ENCODE assay signal across 1 cellular context in genomic region chr22:22408731-22409696, GRCh38.
TF ChIP-seq lines count a peak whose summit lies in the region.

No MANE protein-coding gene starts in this region.

TF ChIP-seq in K562, 482 proteins besides CTCF, POLR2A, EP300 and RAD21 (continued from another document and continues in another):
- TF ChIP-seq ZNF655 (CRISPR knock-in tag; IDR thresholded peaks at IDR 0.05) (no peak), ZNF431 (CRISPR knock-in tag; IDR thresholded peaks at IDR 0.05) (0 out of 2 replicates have a peak, but pooled peaks have one; percentile 9), HDAC8 (tag; IDR thresholded peaks at IDR 0.05) (no peak), SMAD2 (IDR thresholded peaks at IDR 0.05; ENCODE audit: low read depth, low read length) (no peak), GATA2 (CRISPR knock-in tag; IDR thresholded peaks at IDR 0.05) (no peak), POLR3A (IDR thresholded peaks at IDR 0.05; ENCODE audit: borderline replicate concordance, extremely low read depth, insufficient read depth, insufficient read length) (no peak), CBX2 (IDR thresholded peaks at IDR 0.05; ENCODE audit: insufficient read depth, low read length, poor library complexity, severe bottlenecking) (no peak), RERE (CRISPR knock-in tag; IDR thresholded peaks at IDR 0.05; ENCODE audit: borderline replicate concordance) (no peak), RFX7 (CRISPR knock-in tag; IDR thresholded peaks at IDR 0.05) (0 out of 2 replicates have a peak, but pooled peaks have one; percentile 32), EZH2 (IDR thresholded peaks at IDR 0.05; ENCODE audit: borderline replicate concordance, low read depth, low read length) (no peak; the same call in 1 of the 2 replicates), PTRF (tag; IDR thresholded peaks at IDR 0.05) (no peak), ATF7 (IDR thresholded peaks at IDR 0.05) (no peak), SNRNP70 (optimal IDR thresholded peaks at IDR 0.05; ENCODE audit: low read depth, low read length) (peak; percentile 57), ZNF551 (CRISPR knock-in tag; IDR thresholded peaks at IDR 0.05) (no peak), U2AF2 (optimal IDR thresholded peaks at IDR 0.05; ENCODE audit: low read depth, low read length) (no peak), ZNF740 (CRISPR knock-in tag; IDR thresholded peaks at IDR 0.05) (no peak), ZNF740 (tag; IDR thresholded peaks at IDR 0.05) (no peak), TEAD2 (tag; IDR thresholded peaks at IDR 0.05) (no peak), ESRRA (IDR thresholded peaks at IDR 0.05; ENCODE audit: borderline replicate concordance, low read depth) (peak; percentile 55), ZBTB7A (IDR thresholded peaks at IDR 0.05; ENCODE audit: borderline replicate concordance, control insufficient read depth, low read depth, low read length) (peak; percentile 75; the same call in 1 of the 2 replicates), BHLHE40 (IDR thresholded peaks at IDR 0.05; ENCODE audit: low read length) (no peak), MAFG (tag; conservative IDR thresholded peaks at IDR 0.05) (no peak), NR3C1 (CRISPR knock-in tag; IDR thresholded peaks at IDR 0.05) (no peak), FUS (optimal IDR thresholded peaks at IDR 0.05; ENCODE audit: low read depth, low read length) (no peak), KLF1 (tag; IDR thresholded peaks at IDR 0.05) (no peak; the same call in 1 of the 2 replicates), ZNF23 (CRISPR knock-in tag; IDR thresholded peaks at IDR 0.05) (no peak), ZNF79 (CRISPR knock-in tag; IDR thresholded peaks at IDR 0.05; ENCODE audit: low read depth) (no peak), DIDO1 (tag; IDR thresholded peaks at IDR 0.05; ENCODE audit: low read depth) (no peak), SREBF2 (CRISPR knock-in tag; IDR thresholded peaks at IDR 0.05) (no peak), TEAD1 (CRISPR knock-in tag; IDR thresholded peaks at IDR 0.05) (peak; percentile 3 to 50; a peak in 2 of 4 replicates), ZNF780A (CRISPR knock-in tag; IDR thresholded peaks at IDR 0.05) (no peak), NCOA2 (IDR thresholded peaks at IDR 0.05; ENCODE audit: partially characterized antibody in 2 of 2) (no peak), NCOA6 (IDR thresholded peaks at IDR 0.05) (no peak), ZNF316 (IDR thresholded peaks at IDR 0.05) (no peak), TSHZ1 (CRISPR knock-in tag; IDR thresholded peaks at IDR 0.05) (no peak), ZNF217 (CRISPR knock-in tag; IDR thresholded peaks at IDR 0.05) (no peak), FOXP1 (CRISPR knock-in tag; IDR thresholded peaks at IDR 0.05) (peak; percentile 54; the same call in 1 of the 2 replicates), ZC3H8 (IDR thresholded peaks at IDR 0.05) (no peak), ELF4 (CRISPR knock-in tag; IDR thresholded peaks at IDR 0.05) (no peak), YBX1 (IDR thresholded peaks at IDR 0.05) (no peak), YY1 (IDR thresholded peaks at IDR 0.05; ENCODE audit: borderline replicate concordance in 1 of 3, control insufficient read depth in 1 of 3, extremely low read depth in 1 of 3, insufficient read depth in 3 of 3, insufficient read length in 1 of 3, insufficient replicate concordance in 2 of 3, low read depth in 1 of 3, low read length in 2 of 3) (peak in 1 of 3 experiments; percentile 2), NFE2L1 (tag; IDR thresholded peaks at IDR 0.05; ENCODE audit: borderline replicate concordance, low read depth) (no peak), ZNF140 (CRISPR knock-in tag; IDR thresholded peaks at IDR 0.05) (no peak)
- TF ChIP-seq, protein P1, sequence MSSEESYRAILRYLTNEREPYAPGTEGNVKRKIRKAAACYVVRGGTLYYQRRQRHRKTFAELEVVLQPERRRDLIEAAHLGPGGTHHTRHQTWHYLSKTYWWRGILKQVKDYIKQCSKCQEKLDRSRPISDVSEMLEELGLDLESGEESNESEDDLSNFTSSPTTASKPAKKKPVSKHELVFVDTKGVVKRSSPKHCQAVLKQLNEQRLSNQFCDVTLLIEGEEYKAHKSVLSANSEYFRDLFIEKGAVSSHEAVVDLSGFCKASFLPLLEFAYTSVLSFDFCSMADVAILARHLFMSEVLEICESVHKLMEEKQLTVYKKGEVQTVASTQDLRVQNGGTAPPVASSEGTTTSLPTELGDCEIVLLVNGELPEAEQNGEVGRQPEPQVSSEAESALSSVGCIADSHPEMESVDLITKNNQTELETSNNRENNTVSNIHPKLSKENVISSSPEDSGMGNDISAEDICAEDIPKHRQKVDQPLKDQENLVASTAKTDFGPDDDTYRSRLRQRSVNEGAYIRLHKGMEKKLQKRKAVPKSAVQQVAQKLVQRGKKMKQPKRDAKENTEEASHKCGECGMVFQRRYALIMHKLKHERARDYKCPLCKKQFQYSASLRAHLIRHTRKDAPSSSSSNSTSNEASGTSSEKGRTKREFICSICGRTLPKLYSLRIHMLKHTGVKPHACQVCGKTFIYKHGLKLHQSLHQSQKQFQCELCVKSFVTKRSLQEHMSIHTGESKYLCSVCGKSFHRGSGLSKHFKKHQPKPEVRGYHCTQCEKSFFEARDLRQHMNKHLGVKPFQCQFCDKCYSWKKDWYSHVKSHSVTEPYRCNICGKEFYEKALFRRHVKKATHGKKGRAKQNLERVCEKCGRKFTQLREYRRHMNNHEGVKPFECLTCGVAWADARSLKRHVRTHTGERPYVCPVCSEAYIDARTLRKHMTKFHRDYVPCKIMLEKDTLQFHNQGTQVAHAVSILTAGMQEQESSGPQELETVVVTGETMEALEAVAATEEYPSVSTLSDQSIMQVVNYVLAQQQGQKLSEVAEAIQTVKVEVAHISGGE (CRISPR knock-in tag; IDR thresholded peaks at IDR 0.05) = no peak; a peak in 1 of 6 replicates
- TF ChIP-seq, protein P2, sequence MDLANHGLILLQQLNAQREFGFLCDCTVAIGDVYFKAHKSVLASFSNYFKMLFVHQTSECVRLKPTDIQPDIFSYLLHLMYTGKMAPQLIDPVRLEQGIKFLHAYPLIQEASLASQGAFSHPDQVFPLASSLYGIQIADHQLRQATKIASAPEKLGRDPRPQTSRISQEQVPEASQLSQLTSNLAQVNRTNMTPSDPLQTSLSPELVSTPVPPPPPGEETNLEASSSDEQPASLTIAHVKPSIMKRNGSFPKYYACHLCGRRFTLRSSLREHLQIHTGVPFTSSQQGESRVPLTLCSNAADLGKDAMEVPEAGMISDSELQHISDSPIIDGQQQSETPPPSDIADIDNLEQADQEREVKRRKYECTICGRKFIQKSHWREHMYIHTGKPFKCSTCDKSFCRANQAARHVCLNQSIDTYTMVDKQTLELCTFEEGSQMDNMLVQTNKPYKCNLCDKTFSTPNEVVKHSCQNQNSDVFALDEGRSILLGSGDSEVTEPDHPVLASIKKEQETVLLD (IDR thresholded peaks at IDR 0.05) = no peak
- TF ChIP-seq, protein P3, sequence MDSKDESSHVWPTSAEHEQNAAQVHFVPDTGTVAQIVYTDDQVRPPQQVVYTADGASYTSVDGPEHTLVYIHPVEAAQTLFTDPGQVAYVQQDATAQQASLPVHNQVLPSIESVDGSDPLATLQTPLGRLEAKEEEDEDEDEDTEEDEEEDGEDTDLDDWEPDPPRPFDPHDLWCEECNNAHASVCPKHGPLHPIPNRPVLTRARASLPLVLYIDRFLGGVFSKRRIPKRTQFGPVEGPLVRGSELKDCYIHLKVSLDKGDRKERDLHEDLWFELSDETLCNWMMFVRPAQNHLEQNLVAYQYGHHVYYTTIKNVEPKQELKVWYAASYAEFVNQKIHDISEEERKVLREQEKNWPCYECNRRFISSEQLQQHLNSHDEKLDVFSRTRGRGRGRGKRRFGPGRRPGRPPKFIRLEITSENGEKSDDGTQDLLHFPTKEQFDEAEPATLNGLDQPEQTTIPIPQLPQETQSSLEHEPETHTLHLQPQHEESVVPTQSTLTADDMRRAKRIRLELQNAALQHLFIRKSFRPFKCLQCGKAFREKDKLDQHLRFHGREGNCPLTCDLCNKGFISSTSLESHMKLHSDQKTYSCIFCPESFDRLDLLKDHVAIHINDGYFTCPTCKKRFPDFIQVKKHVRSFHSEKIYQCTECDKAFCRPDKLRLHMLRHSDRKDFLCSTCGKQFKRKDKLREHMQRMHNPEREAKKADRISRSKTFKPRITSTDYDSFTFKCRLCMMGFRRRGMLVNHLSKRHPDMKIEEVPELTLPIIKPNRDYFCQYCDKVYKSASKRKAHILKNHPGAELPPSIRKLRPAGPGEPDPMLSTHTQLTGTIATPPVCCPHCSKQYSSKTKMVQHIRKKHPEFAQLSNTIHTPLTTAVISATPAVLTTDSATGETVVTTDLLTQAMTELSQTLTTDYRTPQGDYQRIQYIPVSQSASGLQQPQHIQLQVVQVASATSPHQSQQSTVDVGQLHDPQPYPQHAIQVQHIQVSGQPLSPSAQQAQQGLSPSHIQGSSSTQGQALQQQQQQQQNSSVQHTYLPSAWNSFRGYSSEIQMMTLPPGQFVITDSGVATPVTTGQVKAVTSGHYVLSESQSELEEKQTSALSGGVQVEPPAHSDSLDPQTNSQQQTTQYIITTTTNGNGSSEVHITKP (IDR thresholded peaks at IDR 0.05; ENCODE audit: partially characterized antibody) = no peak
